8 cellular contexts compared by ENCODE assay signal in genomic region chr1:201171063-201172036, GRCh38. TPM values are rescaled to one million over a fixed set of nuclear protein-coding genes. Genes with fewer than 3 reads are reported as not detected.
DNase-seq lines count a peak whose midpoint lies in the region; ATAC-seq and TF ChIP-seq lines count a peak whose summit lies in the region.

No MANE protein-coding gene starts in this region.

- peaks cover 3% of the 10 kb centered on the region for H3K9me1 ChIP-seq in IMR-90 (ENCODE audit: insufficient read depth, low read length)

- in situ Hi-C loops in IMR-90 (cut with MboI; ENCODE audit: low sequenced_read_pairs), result no loop called here
- in situ Hi-C loops in astrocyte of the spinal cord (cut with HindIII; ENCODE audit: low sequenced_read_pairs), result no loop called here

- H3K79me2 ChIP-seq in SU-DHL-6 (ENCODE audit: insufficient read depth, low read length), result no peaks in the 10 kb centered on the region

- no peak overlapping the region for H3K18ac ChIP-seq in IMR-90 (ENCODE audit: low read depth, low read length)

- no peak overlapping the region for H4K5ac ChIP-seq in IMR-90 (ENCODE audit: low read depth, low read length)

- H3K14ac ChIP-seq in IMR-90 (replicated peaks; ENCODE audit: low read depth, low read length), result no peak overlapping the region

- no peak overlapping the region for H2BK15ac ChIP-seq in IMR-90 (ENCODE audit: low read depth, low read length)

- H3K56ac ChIP-seq in IMR-90 (ENCODE audit: extremely low read depth, insufficient read depth, low read length), result peak overlapping the region; percentile 24; the same call in 1 of the 2 replicates

- DNase-seq in Daoy (ENCODE audit: low read depth) (peak; percentile 27), IMR-90 (peak; percentile 46), astrocyte of the spinal cord (ENCODE audit: low read depth, low spot score) (peak; percentile 43), iPS-NIHi7 (ENCODE audit: extremely low spot score) (peak; percentile 60), spleen (peak; percentile 83), epidermal melanocyte (ENCODE audit: insufficient read length, low spot score) (no peak)

- BruUV-seq in IMR-90 (replicated peaks; lab: Mats Ljungman, UMichigan), result no TSS peak

- H2BK120ac ChIP-seq in IMR-90 (ENCODE audit: low read depth, low read length), result no peak overlapping the region; the same call in 1 of the 2 replicates

- H2BK20ac ChIP-seq in IMR-90 (ENCODE audit: low read depth, low read length), result 0 out of 2 replicates have a peak overlapping the region, but pooled peaks have one; percentile 40

- intact Hi-C loops in IMR-90 (cut with micrococcal nuclease) (no loop called here), spleen (cut with DNase I; ENCODE audit: low total_unique reads) (no loop called here)

- H2AFZ ChIP-seq in IMR-90 (replicated peaks; ENCODE audit: low read length, poor library complexity) (peak overlapping the region; percentile 93), SU-DHL-6 (ENCODE audit: low read depth, low read length, severe bottlenecking) (peak overlapping the region; percentile 88)

- peak overlapping the region; percentile 25; the same call in 1 of the 2 replicates for H3K4ac ChIP-seq in IMR-90 (ENCODE audit: low read depth, low read length)

- H3K4me2 ChIP-seq in IMR-90 (ENCODE audit: low read depth, low read length) (peak overlapping the region; percentile 92), SU-DHL-6 (ENCODE audit: low read depth, low read length, poor library complexity, severe bottlenecking) (peak overlapping the region; percentile 60)

- H2BK5ac ChIP-seq in IMR-90 (ENCODE audit: low read depth, low read length, poor library complexity, severe bottlenecking), result no peak overlapping the region

- CTCF ChIA-PET in IMR-90 (lab: Yijun Ruan, JAX), result no interaction called here

- peak overlapping the region; percentile 6; the same call in 1 of the 2 replicates for H3K27ac ChIP-seq in IMR-90 (ENCODE audit: insufficient read depth, low read length)
- H3K27ac ChIP-seq in SU-DHL-6 (ENCODE audit: low read depth, low read length), result no peak overlapping the region
- peak overlapping the region; percentile 43 to 82 (median 68) for H3K27ac ChIP-seq in spleen

- H2AK5ac ChIP-seq in IMR-90 (ENCODE audit: low read depth, low read length), result no peak overlapping the region

- no peak for TF ChIP-seq RAD21 in IMR-90 (IDR thresholded peaks at IDR 0.05; ENCODE audit: low read length)

- H3F3A ChIP-seq in SU-DHL-6 (ENCODE audit: insufficient read depth), result no peaks in the 10 kb centered on the region

- H3K9ac ChIP-seq in IMR-90 (ENCODE audit: low read depth, low read length) (peak overlapping the region; percentile 63), SU-DHL-6 (ENCODE audit: low read length) (peak overlapping the region; percentile 38)

- H3K79me1 ChIP-seq in IMR-90 (ENCODE audit: low read depth in 1 of 2, low read length in 2 of 2), result no peaks in the 10 kb centered on the region

- POLR2A ChIA-PET in IMR-90 (lab: Charles Lee; ENCODE audit: unreplicated experiment), result no interaction called here

- no peaks in the 10 kb centered on the region for H3K9me2 ChIP-seq in SU-DHL-6 (replicated peaks; ENCODE audit: insufficient read depth, low read length)

- dilution Hi-C loops in IMR-90 (cut with HindIII; ENCODE audit: low sequenced_read_pairs, unreplicated experiment), result no loop called here

- no peak overlapping the region for H4K91ac ChIP-seq in IMR-90 (ENCODE audit: insufficient read depth, low read depth, low read length)

- 0 out of 2 replicates have a peak, but pooled peaks cover 2% of the 10 kb centered on the region for H3K4me1 ChIP-seq in IMR-90 (ENCODE audit: control insufficient read depth, insufficient read depth, low read length)
- H3K4me1 ChIP-seq in spleen, result peaks cover 0 to 20% (median 13%) of the 10 kb centered on the region in 6 donors

- H3K27me3 ChIP-seq in IMR-90 (ENCODE audit: control insufficient read depth, insufficient read depth, low read length) (peaks cover 7% of the 10 kb centered on the region), SU-DHL-6 (ENCODE audit: low read length) (no peaks in the 10 kb centered on the region), spleen (replicated peaks in 1 of 7) (peaks cover 0 to 11% (median 0%) of the 10 kb centered on the region in 7 donors)

- TF ChIP-seq POLR2A in IMR-90 (IDR thresholded peaks at IDR 0.05; ENCODE audit: low read depth, low read length), result no peak
- TF ChIP-seq POLR2A in spleen (IDR thresholded peaks at IDR 0.05), result no peak

- H3K4me3 ChIP-seq in IMR-90 (ENCODE audit: insufficient read depth, low read depth, low read length) (peak overlapping the region; percentile 70), SU-DHL-6 (ENCODE audit: insufficient read depth, low read length, poor library complexity, severe bottlenecking) (peak overlapping the region; percentile 34), astrocyte of the spinal cord (ENCODE audit: low read depth, low read length) (peak overlapping the region; percentile 52), spleen (peak overlapping the region; percentile 47 to 81 (median 59))

- H3K23ac ChIP-seq in IMR-90 (ENCODE audit: low read depth, low read length), result 0 out of 2 replicates have a peak overlapping the region, but pooled peaks have one; percentile 25

- H4K20me1 ChIP-seq in IMR-90 (ENCODE audit: insufficient read depth, low read length) (no peaks in the 10 kb centered on the region), SU-DHL-6 (ENCODE audit: low read depth, low read length) (no peaks in the 10 kb centered on the region)

- 80% methylated on average over 1 of the region's 48 CpGs; no CpG with 5 or more reads in 1 of the 2 experiments for WGBS in IMR-90 (ENCODE audit: extremely low coverage in 2 of 2, insufficient read length in 1 of 2), 2 experiments
- 9 to 18% (median 11%) methylated on average over 29 to 48 of the region's 48 CpGs for WGBS in spleen, 5 donors

- TF ChIP-seq CTCF in IMR-90 (conservative IDR thresholded peaks at IDR 0.05; ENCODE audit: low read depth, low read length), result peak; percentile 36
- TF ChIP-seq CTCF in SU-DHL-6 (IDR thresholded peaks at IDR 0.05; ENCODE audit: insufficient read depth, low read length, poor library complexity, severe bottlenecking), result peak; percentile 21
- peak; percentile 42 for TF ChIP-seq CTCF in astrocyte of the spinal cord (IDR thresholded peaks at IDR 0.05; ENCODE audit: low read depth, low read length)
- TF ChIP-seq CTCF in spleen (IDR thresholded peaks at IDR 0.05 in 8 of 11, conservative IDR thresholded peaks at IDR 0.05 in 3 of 11), result peak in 5 of 11 experiments; percentile 26 to 46 (median 34)

- peak overlapping the region in 1 of 2 experiments; percentile 29; a peak in 2 of 4 replicates for H4K8ac ChIP-seq in IMR-90 (ENCODE audit: low read depth in 2 of 2, low read length in 2 of 2)

- H2AK9ac ChIP-seq in IMR-90 (replicated peaks; ENCODE audit: low read depth, low read length, poor library complexity), result peak overlapping the region; percentile 4

- no peaks in the 10 kb centered on the region for H3K36me3 ChIP-seq in IMR-90 (ENCODE audit: control insufficient read depth, insufficient read depth, low read length)
- no peaks in the 10 kb centered on the region for H3K36me3 ChIP-seq in SU-DHL-6 (ENCODE audit: low read length)
- H3K36me3 ChIP-seq in spleen, result no peaks in the 10 kb centered on the region

- ATAC-seq in GM21447 (IDR thresholded peaks at IDR 0.05; ENCODE audit: unreplicated experiment) (peak; percentile 30), IMR-90 (ENCODE audit: low read depth) (peak; percentile 53)

- no peaks in the 10 kb centered on the region for H3K9me3 ChIP-seq in IMR-90 (ENCODE audit: control insufficient read depth, insufficient read depth, low read length)
- no peaks in the 10 kb centered on the region for H3K9me3 ChIP-seq in SU-DHL-6 (ENCODE audit: insufficient read depth, low read length)
- no peaks in the 10 kb centered on the region for H3K9me3 ChIP-seq in spleen

TF ChIP-seq in IMR-90, 13 proteins besides CTCF, POLR2A, EP300 and RAD21 (continues in another document):
- no peak for TF ChIP-seq RCOR1 (IDR thresholded peaks at IDR 0.05; ENCODE audit: insufficient replicate concordance, low read length)
- no peak for TF ChIP-seq SMC3 (IDR thresholded peaks at IDR 0.05; ENCODE audit: low read depth, low read length)

RNA-seq across cellular contexts. Expression of gene TMEM9, which starts 17.1 kb away (rescaled TPM):
- total RNA-seq in Daoy (2014; rRNA removed; shearing (Covaris generic)), result 86.8 and 94.3 TPM in 2 replicates
- total RNA-seq in IMR-90 (2012; rRNA removed) (62.8 and 76.7 TPM in 2 replicates), spleen (10 to 100 TPM; 21.5 to 50.3 (median 33.9) TPM)
- polyA plus RNA-seq in IMR-90 (2012; rRNA removed) (97.0 and 107 TPM in 2 replicates), spleen (10 to 100 TPM; 28.2 to 39.8 (median 35.6) TPM)
- 60.6 and 115 TPM in 2 replicates for polyA plus RNA-seq in IMR-90 (2012; cell fraction: cytosol; rRNA removed)
- 66.7 and 97.2 TPM in 2 replicates for polyA plus RNA-seq in IMR-90 (2012; cell fraction: nucleus; rRNA removed; ENCODE audit: low replicate concordance)

RNA-seq across cellular contexts. Expression of gene IGFN1, which starts 19.3 kb away (rescaled TPM):
- 0.51 and 0.54 TPM in 2 replicates for total RNA-seq in Daoy (2014; rRNA removed; shearing (Covaris generic))
- not detected in 2 replicates for total RNA-seq in IMR-90 (2012; rRNA removed)
- polyA plus RNA-seq in IMR-90 (2012; rRNA removed), result 0.04 and 0.05 TPM in 2 replicates
- polyA plus RNA-seq in IMR-90 (2012; cell fraction: cytosol; rRNA removed), result 0.01 TPM in 1 of 2 replicates, not detected in the other
- 0.18 and 0.49 TPM in 2 replicates for polyA plus RNA-seq in IMR-90 (2012; cell fraction: nucleus; rRNA removed; ENCODE audit: low replicate concordance)
- total RNA-seq in spleen, result not detected
- polyA plus RNA-seq in spleen, result under 1 TPM; 0.02 to 0.03 (median 0.02) TPM

RNA-seq across cellular contexts. Expression of gene ASCL5, which starts 44.4 kb away (rescaled TPM):
- not detected in 2 replicates for total RNA-seq in Daoy (2014; rRNA removed; shearing (Covaris generic))
- total RNA-seq in IMR-90 (2012; rRNA removed) (not detected in 2 replicates), spleen (under 1 TPM in 1 of 7 donors, not detected in 6; 0.85 TPM)
- polyA plus RNA-seq in IMR-90 (2012; rRNA removed) (not detected in 2 replicates), spleen (under 1 TPM; 0.06 to 0.09 (median 0.09) TPM)
- polyA plus RNA-seq in IMR-90 (2012; cell fraction: cytosol; rRNA removed), result not detected in 2 replicates
- polyA plus RNA-seq in IMR-90 (2012; cell fraction: nucleus; rRNA removed; ENCODE audit: low replicate concordance), result 0.12 TPM in 1 of 2 replicates, not detected in the other

RNA-seq across cellular contexts. Expression of gene CACNA1S, which starts 59.1 kb away (rescaled TPM):
- total RNA-seq in Daoy (2014; rRNA removed; shearing (Covaris generic)), result not detected in 2 replicates
- total RNA-seq in IMR-90 (2012; rRNA removed) (not detected in 2 replicates), spleen (under 1 TPM in 2 of 7 donors, not detected in 5; 0.09 to 0.17 TPM)
- polyA plus RNA-seq in IMR-90 (2012; rRNA removed) (not detected in 2 replicates), spleen (under 1 TPM in 1 of 3 donors, not detected in 2; 0.04 TPM)
- not detected in 2 replicates for polyA plus RNA-seq in IMR-90 (2012; cell fraction: cytosol; rRNA removed)
- not detected in 2 replicates for polyA plus RNA-seq in IMR-90 (2012; cell fraction: nucleus; rRNA removed; ENCODE audit: low replicate concordance)
